Comparison of ENCODE assay signal across 9 cellular contexts in the genomic region with DNA sequence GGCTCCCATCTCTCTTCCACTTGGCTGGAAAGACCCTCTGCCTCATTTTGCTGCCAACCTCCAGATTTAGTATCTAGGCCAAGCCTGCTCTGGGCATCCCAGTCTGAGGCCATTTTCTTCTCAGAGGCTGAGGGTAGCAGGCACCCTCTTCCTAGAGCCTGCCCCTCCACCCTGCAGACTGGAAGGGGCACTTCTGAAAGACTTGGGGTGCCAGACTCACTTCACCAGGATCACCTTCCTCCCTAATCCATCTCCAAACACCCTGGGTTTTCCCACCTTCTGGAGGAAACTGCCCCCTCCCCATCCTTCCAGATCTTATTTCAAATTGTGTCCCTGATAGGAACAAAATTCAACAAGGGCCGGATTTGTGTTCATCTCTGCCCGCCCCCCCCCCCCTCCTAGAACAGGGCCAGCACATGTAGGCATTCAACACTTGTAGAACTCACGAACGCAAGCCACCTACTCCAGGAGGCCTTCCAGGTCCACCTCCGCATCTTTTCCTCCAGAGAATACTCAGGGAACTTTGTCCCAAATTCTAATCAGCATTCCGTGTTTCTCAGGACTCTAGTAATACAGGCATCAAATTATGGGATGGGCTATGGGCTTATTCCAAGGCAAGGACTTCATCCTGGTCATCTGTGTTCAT. TPM values are rescaled to one million over a fixed set of nuclear protein-coding genes. Genes with fewer than 3 reads are reported as not detected.
A peak's percentile ranks its signal among the peaks of the same experiment; 100 is the strongest.
DNase-seq lines count a peak whose midpoint lies in the region; ATAC-seq, FAIRE-seq and TF ChIP-seq lines count a peak whose summit lies in the region.
"Had no signal": no experiment of that assay in that cellular context is flagged by ENCODE, and none has a peak within 500 bp of the region (broad histone marks: within the 10 kb centered on the region; RNA-seq: fewer than 3 reads in every experiment).

No MANE protein-coding gene starts in this region.

- peak overlapping the region; percentile 95 for H2AFZ ChIP-seq in keratinocyte (ENCODE audit: control insufficient read depth, low read length)

- H3K9me3 Mint-ChIP-seq in activated CD8-positive, alpha-beta memory T cell treated with anti-CD3 and anti-CD28 coated beads, Interleukin-2, amount 10 ng/mL, durations not matched to agents 7 days and 5 days (ENCODE audit: low read depth): no peaks in the 10 kb centered on the region
- no peaks in the 10 kb centered on the region for H3K9me3 Mint-ChIP-seq in activated naive CD4-positive, alpha-beta T cell treated with anti-CD3 and anti-CD28 coated beads, Interleukin-2, amount 10 ng/mL, durations not matched to agents 7 days and 5 days

- no peak overlapping the region for H3K27ac ChIP-seq in keratinocyte (ENCODE audit: control insufficient read depth, insufficient read depth, low read length)
- peak overlapping the region; percentile 70 for H3K27ac ChIP-seq in stomach smooth muscle (ENCODE audit: low read length)
- H3K27ac ChIP-seq: C4-2B had no signal

- H3K9me3 ChIP-seq in keratinocyte (ENCODE audit: control insufficient read depth, low read depth, low read length) (no peaks in the 10 kb centered on the region), stomach smooth muscle (ENCODE audit: control insufficient read depth in 2 of 2, low read length in 2 of 2) (no peaks in the 10 kb centered on the region)

- peak; percentile 53 for DNase-seq in activated CD8-positive, alpha-beta memory T cell treated with anti-CD3 and anti-CD28 coated beads, Interleukin-2, amount 10 ng/mL, durations not matched to agents 7 days and 5 days
- DNase-seq in activated CD8-positive, alpha-beta memory T cell treated with anti-CD3 and anti-CD28 coated beads, Interleukin-2, amount 50 U/mL, for 48 hours: no peak
- peak; percentile 26 for DNase-seq in activated naive CD4-positive, alpha-beta T cell treated with anti-CD3 and anti-CD28 coated beads, Interleukin-2, amount 10 ng/mL, durations not matched to agents 7 days and 5 days
- DNase-seq in keratinocyte (ENCODE audit: low read depth, low spot score): no peak
- no peak for DNase-seq in central memory CD4-positive, alpha-beta T cell

- H3K36me3 Mint-ChIP-seq in activated CD8-positive, alpha-beta memory T cell treated with anti-CD3 and anti-CD28 coated beads, Interleukin-2, amount 10 ng/mL, durations not matched to agents 7 days and 5 days: peaks cover 36% of the 10 kb centered on the region
- H3K36me3 Mint-ChIP-seq in activated naive CD4-positive, alpha-beta T cell treated with anti-CD3 and anti-CD28 coated beads, Interleukin-2, amount 10 ng/mL, durations not matched to agents 7 days and 5 days: peaks cover 30% of the 10 kb centered on the region

- peaks cover 37% of the 10 kb centered on the region for H3K4me1 Mint-ChIP-seq in activated CD8-positive, alpha-beta memory T cell treated with anti-CD3 and anti-CD28 coated beads, Interleukin-2, amount 10 ng/mL, durations not matched to agents 7 days and 5 days
- peaks cover 58% of the 10 kb centered on the region for H3K4me1 Mint-ChIP-seq in activated naive CD4-positive, alpha-beta T cell treated with anti-CD3 and anti-CD28 coated beads, Interleukin-2, amount 10 ng/mL, durations not matched to agents 7 days and 5 days

- FAIRE-seq in keratinocyte (lab: Jason Lieb, UNC): no peak

- CTCF ChIA-PET in activated CD8-positive, alpha-beta memory T cell treated with anti-CD3 and anti-CD28 coated beads, Interleukin-2, amount 10 ng/mL, durations not matched to agents 7 days and 5 days (lab: Charles Lee): interaction anchor here (1.0 to 9.3 kb wide), 8 partner anchors 11 to 1000 kb away, joined by 3 to 267 read pairs (median 6); no protein-coding TSS in a partner anchor
- CTCF ChIA-PET in activated naive CD4-positive, alpha-beta T cell treated with anti-CD3 and anti-CD28 coated beads, Interleukin-2, amount 10 ng/mL, durations not matched to agents 7 days and 5 days (lab: Charles Lee): interaction anchor here (1.1 to 9.6 kb wide), 6 partner anchors 32 to 185 kb away, joined by 3 to 266 read pairs (median 5); partner anchors contain the start of genes BTBD18 and CLP1

- H3K9ac ChIP-seq in keratinocyte (ENCODE audit: control insufficient read depth, extremely low read depth, insufficient read depth, low read length) (peak overlapping the region; percentile 66), stomach smooth muscle (ENCODE audit: low read length in 2 of 2) (peak overlapping the region; percentile 72 to 76)

- peak overlapping the region; percentile 100 for H3K4me2 ChIP-seq in keratinocyte (ENCODE audit: control insufficient read depth, extremely low read depth, insufficient read depth, low read depth, low read length)

- no peaks in the 10 kb centered on the region for H3K9me1 ChIP-seq in keratinocyte (ENCODE audit: control insufficient read depth, extremely low read depth, insufficient read depth, low read length)

- peak; percentile 17 for ATAC-seq in activated CD8-positive, alpha-beta memory T cell treated with anti-CD3 and anti-CD28 coated beads, Interleukin-2, amount 10 ng/mL, durations not matched to agents 7 days and 5 days
- ATAC-seq in GM21717 (IDR thresholded peaks at IDR 0.05; ENCODE audit: unreplicated experiment) (no peak), GM19463 (IDR thresholded peaks at IDR 0.05; ENCODE audit: unreplicated experiment) (no peak)

- peak overlapping the region; percentile 98 for H3K27ac Mint-ChIP-seq in activated CD8-positive, alpha-beta memory T cell treated with anti-CD3 and anti-CD28 coated beads, Interleukin-2, amount 10 ng/mL, durations not matched to agents 7 days and 5 days
- H3K27ac Mint-ChIP-seq in activated naive CD4-positive, alpha-beta T cell treated with anti-CD3 and anti-CD28 coated beads, Interleukin-2, amount 10 ng/mL, durations not matched to agents 7 days and 5 days: peak overlapping the region; percentile 96

- dilution Hi-C loops in keratinocyte (cut with MboI; ENCODE audit: extremely low pct_ligation_motif_present, low sequenced_read_pairs): no loop called here

- H3K27me3 Mint-ChIP-seq in activated CD8-positive, alpha-beta memory T cell treated with anti-CD3 and anti-CD28 coated beads, Interleukin-2, amount 10 ng/mL, durations not matched to agents 7 days and 5 days: no peaks in the 10 kb centered on the region
- peaks cover 7% of the 10 kb centered on the region for H3K27me3 Mint-ChIP-seq in activated naive CD4-positive, alpha-beta T cell treated with anti-CD3 and anti-CD28 coated beads, Interleukin-2, amount 10 ng/mL, durations not matched to agents 7 days and 5 days

- H3K4me1 ChIP-seq in keratinocyte (ENCODE audit: control insufficient read depth, extremely low read depth, insufficient read depth, low read length) (peaks cover 26% of the 10 kb centered on the region), stomach smooth muscle (ENCODE audit: control insufficient read depth, insufficient read depth, low read length) (peaks cover 24% of the 10 kb centered on the region)

- H3K36me3 ChIP-seq in keratinocyte (ENCODE audit: control insufficient read depth in 2 of 2, extremely low read depth in 1 of 2, insufficient read depth in 2 of 2, low read length in 2 of 2): no peaks in the 10 kb centered on the region
- H3K36me3 ChIP-seq in stomach smooth muscle (ENCODE audit: control insufficient read depth in 2 of 2, insufficient read depth in 2 of 2, low read length in 2 of 2): no peaks in the 10 kb centered on the region

- peak overlapping the region; percentile 100 for H3K4me3 Mint-ChIP-seq in activated CD8-positive, alpha-beta memory T cell treated with anti-CD3 and anti-CD28 coated beads, Interleukin-2, amount 10 ng/mL, durations not matched to agents 7 days and 5 days
- H3K4me3 Mint-ChIP-seq in activated naive CD4-positive, alpha-beta T cell treated with anti-CD3 and anti-CD28 coated beads, Interleukin-2, amount 10 ng/mL, durations not matched to agents 7 days and 5 days: peak overlapping the region; percentile 100

- no peaks in the 10 kb centered on the region for H4K20me1 ChIP-seq in keratinocyte (ENCODE audit: control insufficient read depth, extremely low read depth, insufficient read depth, low read length)

- H3K79me2 ChIP-seq in keratinocyte (ENCODE audit: control insufficient read depth, insufficient read depth, low read length): peaks cover 18% of the 10 kb centered on the region

- H3K4me3 ChIP-seq in keratinocyte (ENCODE audit: control insufficient read depth in 2 of 3, extremely low read depth in 1 of 3, insufficient read depth in 2 of 3, low read depth in 1 of 3, low read length in 3 of 3) (peak overlapping the region; percentile 65 to 80 (median 77)), stomach smooth muscle (ENCODE audit: low read length in 2 of 2) (peak overlapping the region; percentile 78 to 92)

- H3K27me3 ChIP-seq in keratinocyte (ENCODE audit: control insufficient read depth, extremely low read depth, insufficient read depth, low read length): no peaks in the 10 kb centered on the region
- H3K27me3 ChIP-seq in stomach smooth muscle (ENCODE audit: control insufficient read depth in 1 of 2, insufficient read depth in 2 of 2, low read length in 2 of 2): no peaks in the 10 kb centered on the region

- TF ChIP-seq CTCF in keratinocyte (optimal IDR thresholded peaks at IDR 0.05 in 1 of 3, IDR thresholded peaks at IDR 0.05 in 1 of 3, conservative IDR thresholded peaks at IDR 0.05 in 1 of 3; ENCODE audit: extremely low read depth in 1 of 3, insufficient read depth in 2 of 3, low read length in 3 of 3): no peak

RNA-seq across cellular contexts. Expression of gene UBE2L6, which starts 0.8 kb away (rescaled TPM):
- 100 to 1,000 TPM; 245 to 317 TPM for total RNA-seq in activated CD8-positive, alpha-beta memory T cell treated with anti-CD3 and anti-CD28 coated beads, Interleukin-2, amount 10 ng/mL, durations not matched to agents 7 days and 5 days
- polyA plus RNA-seq in keratinocyte: 56.6 to 91.9 TPM (median 83.0 TPM) in 3 replicates
- 7.3 TPM for polyA plus RNA-seq in keratinocyte (2011; ENCODE audit: low read depth)
- polyA plus RNA-seq in keratinocyte (2011; cell fraction: cytosol; rRNA removed): 80.2 and 98.6 TPM in 2 replicates
- 28.2 and 34.6 TPM in 2 replicates for polyA plus RNA-seq in keratinocyte (2011; cell fraction: nucleus; rRNA removed)
- polyA plus RNA-seq in keratinocyte (2012; ENCODE audit: low replicate concordance): 27.9 and 83.8 TPM in 2 replicates
- polyA minus RNA-seq in keratinocyte: 91.7 to 187 TPM (median 100 TPM) in 3 replicates
- polyA minus RNA-seq in keratinocyte (2011; cell fraction: cytosol; rRNA and poly(A)+ RNA removed): 63.5 TPM
- 9.4 and 12.3 TPM in 2 replicates for polyA minus RNA-seq in keratinocyte (2011; cell fraction: nucleus; rRNA and poly(A)+ RNA removed)

RNA-seq across cellular contexts. Expression of gene SMTNL1, which starts 29.3 kb away (rescaled TPM):
- not detected for total RNA-seq in activated CD8-positive, alpha-beta memory T cell treated with anti-CD3 and anti-CD28 coated beads, Interleukin-2, amount 10 ng/mL, durations not matched to agents 7 days and 5 days
- not detected in 3 replicates for polyA plus RNA-seq in keratinocyte
- polyA plus RNA-seq in keratinocyte (2011; ENCODE audit: low read depth): not detected
- polyA plus RNA-seq in keratinocyte (2011; cell fraction: cytosol; rRNA removed): not detected in 2 replicates
- polyA plus RNA-seq in keratinocyte (2011; cell fraction: nucleus; rRNA removed): not detected in 2 replicates
- 0.16 TPM in 1 of 2 replicates, not detected in the other for polyA plus RNA-seq in keratinocyte (2012; ENCODE audit: low replicate concordance)
- polyA minus RNA-seq in keratinocyte: not detected in 3 replicates
- polyA minus RNA-seq in keratinocyte (2011; cell fraction: cytosol; rRNA and poly(A)+ RNA removed): not detected
- polyA minus RNA-seq in keratinocyte (2011; cell fraction: nucleus; rRNA and poly(A)+ RNA removed): not detected in 2 replicates

RNA-seq across cellular contexts. Expression of gene SERPING1, which starts 30.8 kb away (rescaled TPM):
- not detected for total RNA-seq in activated CD8-positive, alpha-beta memory T cell treated with anti-CD3 and anti-CD28 coated beads, Interleukin-2, amount 10 ng/mL, durations not matched to agents 7 days and 5 days
- polyA plus RNA-seq in keratinocyte: 12.8 to 21.9 TPM (median 14.4 TPM) in 3 replicates
- 8.4 TPM for polyA plus RNA-seq in keratinocyte (2011; ENCODE audit: low read depth)
- polyA plus RNA-seq in keratinocyte (2011; cell fraction: cytosol; rRNA removed): 29.9 and 33.4 TPM in 2 replicates
- polyA plus RNA-seq in keratinocyte (2011; cell fraction: nucleus; rRNA removed): 31.9 and 42.8 TPM in 2 replicates
- polyA plus RNA-seq in keratinocyte (2012; ENCODE audit: low replicate concordance): 20.9 and 29.3 TPM in 2 replicates
- 11.7 to 22.2 TPM (median 19.8 TPM) in 3 replicates for polyA minus RNA-seq in keratinocyte
- polyA minus RNA-seq in keratinocyte (2011; cell fraction: cytosol; rRNA and poly(A)+ RNA removed): 26.3 TPM
- 13.1 and 20.5 TPM in 2 replicates for polyA minus RNA-seq in keratinocyte (2011; cell fraction: nucleus; rRNA and poly(A)+ RNA removed)

RNA-seq across cellular contexts. Expression of gene TIMM10, which starts 36.1 kb away (rescaled TPM):
- total RNA-seq in activated CD8-positive, alpha-beta memory T cell treated with anti-CD3 and anti-CD28 coated beads, Interleukin-2, amount 10 ng/mL, durations not matched to agents 7 days and 5 days: 10 to 100 TPM; 74.5 to 92.9 TPM
- polyA plus RNA-seq in keratinocyte: 65.7 to 92.2 TPM (median 70.9 TPM) in 3 replicates
- polyA plus RNA-seq in keratinocyte (2011; ENCODE audit: low read depth): 24.0 TPM
- 56.9 and 69.2 TPM in 2 replicates for polyA plus RNA-seq in keratinocyte (2011; cell fraction: cytosol; rRNA removed)
- polyA plus RNA-seq in keratinocyte (2011; cell fraction: nucleus; rRNA removed): 34.1 TPM in 2 replicates
- polyA plus RNA-seq in keratinocyte (2012; ENCODE audit: low replicate concordance): 45.9 and 60.8 TPM in 2 replicates
- 21.7 to 26.8 TPM (median 23.8 TPM) in 3 replicates for polyA minus RNA-seq in keratinocyte
- 16.1 TPM for polyA minus RNA-seq in keratinocyte (2011; cell fraction: cytosol; rRNA and poly(A)+ RNA removed)
- 5.2 and 9.5 TPM in 2 replicates for polyA minus RNA-seq in keratinocyte (2011; cell fraction: nucleus; rRNA and poly(A)+ RNA removed)

RNA-seq across cellular contexts. Expression of gene SLC43A1, which starts 51.2 kb away (rescaled TPM):
- total RNA-seq in activated CD8-positive, alpha-beta memory T cell treated with anti-CD3 and anti-CD28 coated beads, Interleukin-2, amount 10 ng/mL, durations not matched to agents 7 days and 5 days: 10 to 100 TPM; 24.6 to 25.8 TPM
- polyA plus RNA-seq in keratinocyte: 0.45 to 0.91 TPM (median 0.75 TPM) in 3 replicates
- polyA plus RNA-seq in keratinocyte (2011; ENCODE audit: low read depth): not detected
- polyA plus RNA-seq in keratinocyte (2011; cell fraction: cytosol; rRNA removed): 0.53 and 0.65 TPM in 2 replicates
- polyA plus RNA-seq in keratinocyte (2011; cell fraction: nucleus; rRNA removed): 1.2 and 1.4 TPM in 2 replicates
- 0.18 and 0.38 TPM in 2 replicates for polyA plus RNA-seq in keratinocyte (2012; ENCODE audit: low replicate concordance)
- polyA minus RNA-seq in keratinocyte: 0.99 to 1.5 TPM (median 1.1 TPM) in 3 replicates
- polyA minus RNA-seq in keratinocyte (2011; cell fraction: cytosol; rRNA and poly(A)+ RNA removed): not detected
- 1.2 TPM in 2 replicates for polyA minus RNA-seq in keratinocyte (2011; cell fraction: nucleus; rRNA and poly(A)+ RNA removed)

Comparison
In these comparisons a context has a peak if more than half of its experiments do, and no peak if none do; other contexts are left out.
1. DNase-seq: peak in activated CD8-positive, alpha-beta memory T cell treated with anti-CD3 and anti-CD28 coated beads, Interleukin-2, amount 10 ng/mL, durations not matched to agents 7 days and 5 days (single experiment) and activated naive CD4-positive, alpha-beta T cell treated with anti-CD3 and anti-CD28 coated beads, Interleukin-2, amount 10 ng/mL, durations not matched to agents 7 days and 5 days (single experiment); none in activated CD8-positive, alpha-beta memory T cell treated with anti-CD3 and anti-CD28 coated beads, Interleukin-2, amount 50 U/mL, for 48 hours (single experiment), keratinocyte (single experiment) and central memory CD4-positive, alpha-beta T cell (single experiment).